ENCODE assay signal across 20 cellular contexts in genomic region chr11:84264066-84264465, GRCh38.
DNase-seq lines count a peak whose midpoint lies in the region; ATAC-seq and FAIRE-seq lines count a peak whose summit lies in the region.
"Had no signal": no experiment of that assay in that cellular context is flagged by ENCODE, and none has a peak within 500 bp of the region (broad histone marks: within the 10 kb centered on the region; RNA-seq: fewer than 3 reads in every experiment).

No MANE protein-coding gene starts in this region.

- no peak overlapping the region for H3K4me3 Mint-ChIP-seq in T-helper 17 cell
- H3K4me3 Mint-ChIP-seq: CD8-positive, alpha-beta memory T cell; HFFc6 had no signal

- FAIRE-seq in frontal cortex (lab: Jason Lieb, UNC) = peak; percentile 94
- FAIRE-seq: A549, GM12892, GM18507 had no signal

- ATAC-seq in GM19023 (IDR thresholded peaks at IDR 0.05; ENCODE audit: unreplicated experiment) (no peak), T-helper 17 cell (no peak), GM21619 (IDR thresholded peaks at IDR 0.05; ENCODE audit: unreplicated experiment) (no peak)
- ATAC-seq: A549 had no signal

- no peak overlapping the region for H3K27ac Mint-ChIP-seq in T-helper 17 cell
- H3K27ac Mint-ChIP-seq: CD8-positive, alpha-beta memory T cell; HFFc6 had no signal

- H3K9me3 ChIP-seq in T-helper 17 cell (ENCODE audit: control insufficient read depth, low read length, poor library complexity, severe bottlenecking) = no peaks in the 10 kb centered on the region
- H3K9me3 ChIP-seq: A549; BLaER1 treated with 17β-estradiol and CSF1 and Interleukin-3, amounts not matched to agents 10 nM and 100 nM had no signal

- H3K4me1 Mint-ChIP-seq in T-helper 17 cell = no peaks in the 10 kb centered on the region
- H3K4me1 Mint-ChIP-seq: CD8-positive, alpha-beta memory T cell had no signal

- no peaks in the 10 kb centered on the region for H3K27me3 Mint-ChIP-seq in T-helper 17 cell
- H3K27me3 Mint-ChIP-seq: CD8-positive, alpha-beta memory T cell had no signal

- peak overlapping the region; percentile 98 for H3K27ac ChIP-seq in temporal lobe (ENCODE audit: low read depth, low read length)
- H3K27ac ChIP-seq: A549; BLaER1 treated with 17β-estradiol and CSF1 and Interleukin-3, amounts not matched to agents 10 nM and 100 nM had no signal

- DNase-seq in amygdala (lab: John Stamatoyannopoulos, UW) = peak in 38 of 56 donors; percentile 1 to 89 (median 30)
- peak in 1 of 2 donors; percentile 8 for DNase-seq in frontal cortex (ENCODE audit: low spot score in 2 of 2)
- DNase-seq in midbrain (lab: John Stamatoyannopoulos, UW) = peak; percentile 85
- no peak for DNase-seq in T-helper 17 cell
- DNase-seq: CD8-positive, alpha-beta memory T cell; DMS79; H7; HFFc6; KG1; MV-4-11; NCI-H1694 treated with DMSO at 0.1 percent for 48 hours; NK-92 treated with Interleukin-12 subunit alpha and Interleukin-12 subunit beta, amount 100 ng/mL, for 24 hours; SHP77 had no signal

- H3K36me3 Mint-ChIP-seq in T-helper 17 cell (ENCODE audit: low read depth) = no peaks in the 10 kb centered on the region
- H3K36me3 Mint-ChIP-seq: CD8-positive, alpha-beta memory T cell had no signal

Comparison
In these comparisons a context has a peak if more than half of its experiments do, and no peak if none do; other contexts are left out.
1. DNase-seq: peak in amygdala (38 of 56) and midbrain (single experiment); none in T-helper 17 cell (0 of 3).